Comparison of ENCODE assay signal across 8 cellular contexts in the genomic region with DNA sequence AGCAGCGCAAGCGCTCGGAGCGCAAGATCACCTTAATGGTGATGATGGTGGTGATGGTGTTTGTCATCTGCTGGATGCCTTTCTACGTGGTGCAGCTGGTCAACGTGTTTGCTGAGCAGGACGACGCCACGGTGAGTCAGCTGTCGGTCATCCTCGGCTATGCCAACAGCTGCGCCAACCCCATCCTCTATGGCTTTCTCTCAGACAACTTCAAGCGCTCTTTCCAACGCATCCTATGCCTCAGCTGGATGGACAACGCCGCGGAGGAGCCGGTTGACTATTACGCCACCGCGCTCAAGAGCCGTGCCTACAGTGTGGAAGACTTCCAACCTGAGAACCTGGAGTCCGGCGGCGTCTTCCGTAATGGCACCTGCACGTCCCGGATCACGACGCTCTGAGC. TPM values are rescaled to one million over a fixed set of nuclear protein-coding genes. Genes with fewer than 3 reads are reported as not detected.
DNase-seq lines count a peak whose midpoint lies in the region; ATAC-seq, FAIRE-seq and TF ChIP-seq lines count a peak whose summit lies in the region.

No MANE protein-coding gene starts in this region.

- CTCF ChIA-PET in AG04449 (lab: Yijun Ruan, JAX) = interaction anchor here (0.8 to 4.6 kb wide), 15 partner anchors 10 to 660 kb away, joined by 3 to 35 read pairs (median 4); no protein-coding TSS in a partner anchor
- CTCF ChIA-PET in naive thymus-derived CD4-positive, alpha-beta T cell (lab: Charles Lee) = no interaction called here

- H3K4me1 ChIP-seq in HUES6 (ENCODE audit: control insufficient read depth, insufficient read depth, low read length) = peaks cover 35% of the 10 kb centered on the region
- peaks cover 0 to 6% of the 10 kb centered on the region in 2 donors for H3K4me1 ChIP-seq in naive thymus-derived CD4-positive, alpha-beta T cell (ENCODE audit: control insufficient read depth in 2 of 2, insufficient read depth in 2 of 2, low read length in 2 of 2)

- H3K27me3 ChIP-seq in HUES6 (ENCODE audit: control insufficient read depth, insufficient read depth, low read length) = peaks cover 98% of the 10 kb centered on the region
- peaks cover 3 to 7% of the 10 kb centered on the region in 2 donors for H3K27me3 ChIP-seq in naive thymus-derived CD4-positive, alpha-beta T cell (ENCODE audit: control insufficient read depth in 2 of 2, insufficient read depth in 2 of 2, low read length in 2 of 2)

- no peak overlapping the region for H3K27ac Mint-ChIP-seq in endothelial cell (ENCODE audit: unreplicated experiment)
- H3K27ac Mint-ChIP-seq in naive thymus-derived CD4-positive, alpha-beta T cell = no peak overlapping the region
- no peak overlapping the region for H3K27ac Mint-ChIP-seq in effector memory CD8-positive, alpha-beta T cell

- no peak for TF ChIP-seq CTCF in AG04449 (IDR thresholded peaks at IDR 0.05; ENCODE audit: insufficient read depth, low read length, missing control alignments)
- TF ChIP-seq CTCF in endothelial cell (IDR thresholded peaks at IDR 0.05; ENCODE audit: unreplicated experiment) = no peak

- H3K9me3 ChIP-seq in HUES6 (ENCODE audit: control insufficient read depth, insufficient read depth, low read depth, low read length) = peaks cover 3% of the 10 kb centered on the region; the same call in 1 of the 2 replicates
- H3K9me3 ChIP-seq in naive thymus-derived CD4-positive, alpha-beta T cell (ENCODE audit: control insufficient read depth in 2 of 3, low read length in 3 of 3) = no peaks in the 10 kb centered on the region

- H3K9me3 Mint-ChIP-seq in endothelial cell (ENCODE audit: unreplicated experiment) = no peaks in the 10 kb centered on the region
- peaks cover 0 to 10% (median 3%) of the 10 kb centered on the region in 11 donors for H3K9me3 Mint-ChIP-seq in naive thymus-derived CD4-positive, alpha-beta T cell
- peaks cover 2 to 5% of the 10 kb centered on the region in 2 donors for H3K9me3 Mint-ChIP-seq in effector memory CD8-positive, alpha-beta T cell

- POLR2A ChIA-PET in AG04449 (lab: Yijun Ruan, JAX) = interaction anchor here (0.6 to 1.9 kb wide), 4 partner anchors 41 to 196 kb away, joined by 3 to 7 read pairs (median 6); no protein-coding TSS in a partner anchor
- POLR2A ChIA-PET in naive thymus-derived CD4-positive, alpha-beta T cell (lab: Charles Lee) = no interaction called here

- no peak overlapping the region for H3K27ac ChIP-seq in HUES6 (ENCODE audit: low read depth, low read length)
- H3K27ac ChIP-seq in naive thymus-derived CD4-positive, alpha-beta T cell (ENCODE audit: low read depth, low read length) = no peak overlapping the region

- intact Hi-C loops in naive thymus-derived CD4-positive, alpha-beta T cell (cut with micrococcal nuclease) = no loop called here

- peak overlapping the region; percentile 90 for H3K4me3 Mint-ChIP-seq in endothelial cell (ENCODE audit: unreplicated experiment)
- H3K4me3 Mint-ChIP-seq in naive thymus-derived CD4-positive, alpha-beta T cell = peak overlapping the region in 8 of 10 donors; percentile 57 to 87 (median 66)
- peak overlapping the region in 1 of 2 donors; percentile 46 for H3K4me3 Mint-ChIP-seq in effector memory CD8-positive, alpha-beta T cell

- FAIRE-seq in frontal cortex (lab: Jason Lieb, UNC) = no peak

- H3K27me3 Mint-ChIP-seq in endothelial cell (ENCODE audit: unreplicated experiment) = peaks cover 26% of the 10 kb centered on the region
- H3K27me3 Mint-ChIP-seq in naive thymus-derived CD4-positive, alpha-beta T cell = peaks cover 56 to 78% (median 72%) of the 10 kb centered on the region in 5 donors
- H3K27me3 Mint-ChIP-seq in effector memory CD8-positive, alpha-beta T cell = peaks cover 62 to 65% of the 10 kb centered on the region in 2 donors

- H3K36me3 Mint-ChIP-seq in endothelial cell (ENCODE audit: low read depth, unreplicated experiment) = peaks cover 7% of the 10 kb centered on the region
- peaks cover 0 to 14% (median 0%) of the 10 kb centered on the region in 5 donors for H3K36me3 Mint-ChIP-seq in naive thymus-derived CD4-positive, alpha-beta T cell
- H3K36me3 Mint-ChIP-seq in effector memory CD8-positive, alpha-beta T cell (ENCODE audit: insufficient read depth) = no peaks in the 10 kb centered on the region

- H3K4me1 Mint-ChIP-seq in endothelial cell (ENCODE audit: unreplicated experiment) = peaks cover 37% of the 10 kb centered on the region
- H3K4me1 Mint-ChIP-seq in naive thymus-derived CD4-positive, alpha-beta T cell = peaks cover 3 to 42% (median 34%) of the 10 kb centered on the region in 7 donors
- peaks cover 4 to 10% of the 10 kb centered on the region in 2 donors for H3K4me1 Mint-ChIP-seq in effector memory CD8-positive, alpha-beta T cell (ENCODE audit: low read depth in 2 of 2)

- no peak for ATAC-seq in naive thymus-derived CD4-positive, alpha-beta T cell
- ATAC-seq in GM21723 (IDR thresholded peaks at IDR 0.05; ENCODE audit: unreplicated experiment) = no peak
- ATAC-seq in effector memory CD8-positive, alpha-beta T cell (replicated peaks) = no peak
- ATAC-seq in GM21619 (IDR thresholded peaks at IDR 0.05; ENCODE audit: unreplicated experiment) = no peak

- no peaks in the 10 kb centered on the region for H3K36me3 ChIP-seq in HUES6 (ENCODE audit: control insufficient read depth, insufficient read depth, low read length)
- H3K36me3 ChIP-seq in naive thymus-derived CD4-positive, alpha-beta T cell (ENCODE audit: control insufficient read depth in 2 of 3, insufficient read depth in 3 of 3, low read length in 3 of 3) = no peaks in the 10 kb centered on the region

- DNase-seq in AG04449 (ENCODE audit: low read depth, low spot score) (no peak), endothelial cell (ENCODE audit: low spot score) (no peak), frontal cortex (ENCODE audit: low spot score in 2 of 2) (no peak)
- DNase-seq in naive thymus-derived CD4-positive, alpha-beta T cell = no peak
- no peak for DNase-seq in effector memory CD8-positive, alpha-beta T cell

- no peak overlapping the region for H3K9ac ChIP-seq in HUES6 (ENCODE audit: low read length)

- H3K4me3 ChIP-seq in AG04449 (ENCODE audit: low read depth, low read length) (peak overlapping the region; percentile 81), HUES6 (ENCODE audit: low read depth, low read length) (peak overlapping the region; percentile 51)
- H3K4me3 ChIP-seq in naive thymus-derived CD4-positive, alpha-beta T cell (ENCODE audit: low read length) = no peak overlapping the region

RNA-seq across cellular contexts. Expression of gene SSTR1, which starts 2.5 kb away (rescaled TPM):
- 0.21 TPM for total RNA-seq in endothelial cell (ENCODE audit: unreplicated experiment)
- total RNA-seq in naive thymus-derived CD4-positive, alpha-beta T cell = not detected
- polyA plus RNA-seq in naive thymus-derived CD4-positive, alpha-beta T cell = not detected
- 8.2 TPM for total RNA-seq in frontal cortex

RNA-seq across cellular contexts. Expression of gene CLEC14A, which starts 45.7 kb away (rescaled TPM):
- total RNA-seq in endothelial cell (ENCODE audit: unreplicated experiment) (5.1 TPM), frontal cortex (4.5 TPM)
- total RNA-seq in naive thymus-derived CD4-positive, alpha-beta T cell = not detected
- polyA plus RNA-seq in naive thymus-derived CD4-positive, alpha-beta T cell = not detected
